ENCODE assay signal across 9 cellular contexts in genomic region chr1:212218911-212219310, GRCh38.
A peak's percentile ranks its signal among the peaks of the same experiment; 100 is the strongest.
DNase-seq lines count a peak whose midpoint lies in the region; ATAC-seq, FAIRE-seq and TF ChIP-seq lines count a peak whose summit lies in the region.
"Had no signal": no experiment of that assay in that cellular context is flagged by ENCODE, and none has a peak within 500 bp of the region (broad histone marks: within the 10 kb centered on the region; RNA-seq: fewer than 3 reads in every experiment).

No MANE protein-coding gene starts in this region.

- H3K36me3 ChIP-seq in thyroid gland, result no peaks in the 10 kb centered on the region
- no peaks in the 10 kb centered on the region for H3K36me3 ChIP-seq in HepG2 (replicated peaks in 1 of 2; ENCODE audit: control insufficient read depth in 1 of 2, insufficient read depth in 2 of 2, low read length in 2 of 2)
- no peaks in the 10 kb centered on the region for H3K36me3 ChIP-seq in stomach

- no peaks in the 10 kb centered on the region for H3K27me3 ChIP-seq in thyroid gland
- H3K27me3 ChIP-seq in HepG2 (ENCODE audit: control insufficient read depth in 1 of 2, insufficient read depth in 2 of 2, low read length in 2 of 2), result peaks cover 1 to 8% of the 10 kb centered on the region in 2 experiments; a peak in 3 of 5 replicates
- no peaks in the 10 kb centered on the region for H3K27me3 ChIP-seq in stomach

- POLR2A ChIA-PET in HepG2 (lab: Yijun Ruan, JAX), result interaction anchor here (1.5 kb wide), 1 partner anchor 24 kb away, joined by 4 read pairs; no protein-coding TSS in a partner anchor

- in situ Hi-C loops in HepG2 (cut with HindIII; ENCODE audit: extremely low pct_ligation_motif_present, low pct_unique_long_range_greater_than_20kb), result no loop called here

- no peaks in the 10 kb centered on the region for H3K79me2 ChIP-seq in HepG2 (ENCODE audit: insufficient read depth, low read length)

- TF ChIP-seq RAD21 in HepG2 (CRISPR knock-in tag; IDR thresholded peaks at IDR 0.05), result no peak

- TF ChIP-seq CTCF in AG10803 (conservative IDR thresholded peaks at IDR 0.05; ENCODE audit: low read length) (no peak), thyroid gland (IDR thresholded peaks at IDR 0.05) (no peak), HepG2 (CRISPR knock-in tag; IDR thresholded peaks at IDR 0.05) (no peak), stomach (IDR thresholded peaks at IDR 0.05) (no peak)

- H3K4me1 ChIP-seq in thyroid gland (peaks cover 23 to 43% of the 10 kb centered on the region in 2 donors), HepG2 (ENCODE audit: insufficient read depth, low read length) (peaks cover 23% of the 10 kb centered on the region; the same call in 1 of the 2 replicates), stomach (peaks cover 16 to 28% (median 20%) of the 10 kb centered on the region in 4 donors)

- H2AFZ ChIP-seq in HepG2 (ENCODE audit: low read length), result no peak overlapping the region

- FAIRE-seq in HepG2 (lab: Jason Lieb, UNC), result no peak

- no TSS peak for BruUV-seq in HepG2 (replicated peaks; lab: Mats Ljungman, UMichigan)

- no peak for TF ChIP-seq EP300 in HepG2 (IDR thresholded peaks at IDR 0.05; ENCODE audit: low read depth in 2 of 2, low read length in 2 of 2)
- no peak for TF ChIP-seq EP300 in HepG2 (CRISPR knock-in tag; IDR thresholded peaks at IDR 0.05; ENCODE audit: borderline replicate concordance)
- TF ChIP-seq EP300 in stomach (IDR thresholded peaks at IDR 0.05), result no peak

- intact Hi-C loops in thyroid gland (cut with DNase I) (no loop called here), HepG2 (cut with micrococcal nuclease; ENCODE audit: unreplicated experiment) (no loop called here), stomach (cut with DNase I; ENCODE audit: low total_unique reads) (no loop called here)

- H3K9ac ChIP-seq in HepG2 (ENCODE audit: insufficient read depth, low read depth, low read length), result no peak overlapping the region

- DNase-seq in AG10803 (ENCODE audit: low read depth), result peak; percentile 89
- DNase-seq in GM19238 (ENCODE audit: insufficient read length, low spot score), result peak; percentile 36
- DNase-seq in astrocyte of the hippocampus (ENCODE audit: low read depth, low spot score), result peak; percentile 73
- peak in 1 of 2 donors; percentile 43 for DNase-seq in thyroid gland
- no peak for DNase-seq in SIG-M5 (lab: John Stamatoyannopoulos, UW)
- no peak for DNase-seq in HepG2 (ENCODE audit: low spot score)
- no peak for DNase-seq in stomach

- H3K4me3 ChIP-seq in AG10803 (ENCODE audit: low read length) (no peak overlapping the region), thyroid gland (replicated peaks in 1 of 3) (no peak overlapping the region), HepG2 (replicated peaks in 1 of 3; ENCODE audit: insufficient read depth in 1 of 3, low read depth in 2 of 3, low read length in 3 of 3) (no peak overlapping the region), stomach (no peak overlapping the region)

- CTCF ChIA-PET in HepG2 (lab: Yijun Ruan, JAX; ENCODE audit: low intra/inter-chr PET ratio, low total read pairs), result no interaction called here

- peak overlapping the region; percentile 71 to 82 (median 79) for H3K27ac ChIP-seq in thyroid gland
- H3K27ac ChIP-seq in HepG2 (ENCODE audit: extremely low read length, insufficient read depth, low read length), result no peak overlapping the region
- peak overlapping the region in 1 of 5 donors; percentile 45 for H3K27ac ChIP-seq in stomach

- ATAC-seq in HG03139 (IDR thresholded peaks at IDR 0.05; ENCODE audit: unreplicated experiment), result peak; percentile 91
- no peak for ATAC-seq in HepG2
- ATAC-seq: HCT116 had no signal

- H3K9me3 ChIP-seq in thyroid gland (no peaks in the 10 kb centered on the region), HepG2 (ENCODE audit: low read length) (no peaks in the 10 kb centered on the region), stomach (no peaks in the 10 kb centered on the region)

- H4K20me1 ChIP-seq in HepG2 (ENCODE audit: insufficient read depth, low read length), result no peaks in the 10 kb centered on the region

- WGBS in thyroid gland, 2 donors, result 6 to 18% methylated on average over 2 of the region's 2 CpGs
- 3% methylated on average over 2 of the region's 2 CpGs for WGBS in HepG2 (ENCODE audit: low lambda C conversion rate)
- 50 to 67% (median 54%) methylated on average over 2 of the region's 2 CpGs for WGBS in stomach, 5 donors

- H3K4me2 ChIP-seq in HepG2 (ENCODE audit: low read depth, low read length), result no peak overlapping the region

- no peak for TF ChIP-seq POLR2A in thyroid gland (IDR thresholded peaks at IDR 0.05)
- no peak for TF ChIP-seq POLR2A in HepG2 (IDR thresholded peaks at IDR 0.05; ENCODE audit: insufficient read depth in 1 of 2, low read depth in 2 of 2, low read length in 2 of 2)
- no peak for TF ChIP-seq POLR2A in stomach (IDR thresholded peaks at IDR 0.05)

TF ChIP-seq in HepG2, 621 proteins besides CTCF, POLR2A, EP300 and RAD21:
- no peak for TF ChIP-seq SMC3 (IDR thresholded peaks at IDR 0.05; ENCODE audit: low read length)
- TF ChIP-seq ZNF121 (CRISPR knock-in tag; IDR thresholded peaks at IDR 0.05), result no peak

Comparison
In these comparisons a context has a peak if more than half of its experiments do, and no peak if none do; other contexts are left out.
1. DNase-seq: peak in AG10803 (single experiment), GM19238 (single experiment) and astrocyte of the hippocampus (single experiment); none in SIG-M5 (single experiment), HepG2 (single experiment) and stomach (single experiment).